In genomic region chr13:100721885-100722512, GRCh38 we compare ENCODE assay signal across 8 cellular contexts. TPM values are rescaled to one million over a fixed set of nuclear protein-coding genes. Genes with fewer than 3 reads are reported as not detected.
DNase-seq lines count a peak whose midpoint lies in the region; ATAC-seq and TF ChIP-seq lines count a peak whose summit lies in the region.

No MANE protein-coding gene starts in this region.

- ATAC-seq in GM18498 (IDR thresholded peaks at IDR 0.05; ENCODE audit: unreplicated experiment) (peak; percentile 77), HG03108 (IDR thresholded peaks at IDR 0.05; ENCODE audit: unreplicated experiment) (peak; percentile 64)

- TF ChIP-seq CTCF in fibroblast of lung (conservative IDR thresholded peaks at IDR 0.05 in 1 of 2, IDR thresholded peaks at IDR 0.05 in 1 of 2; ENCODE audit: low read depth in 1 of 2, low read length in 2 of 2) (peak; percentile 73 to 80), osteocyte (IDR thresholded peaks at IDR 0.05) (peak; percentile 82), lower leg skin (IDR thresholded peaks at IDR 0.05) (no peak)

- H3K9me3 ChIP-seq in fibroblast of lung (ENCODE audit: control insufficient read depth, insufficient read depth, low read depth, low read length) = no peaks in the 10 kb centered on the region

- no peak overlapping the region for H3K4me2 ChIP-seq in fibroblast of lung (ENCODE audit: extremely low read depth, insufficient read depth, low read length)

- no peaks in the 10 kb centered on the region for H3K9me3 Mint-ChIP-seq in osteocyte (ENCODE audit: unreplicated experiment)

- no peak overlapping the region for H3K4me3 Mint-ChIP-seq in osteocyte (ENCODE audit: unreplicated experiment)

- TF ChIP-seq POLR2A in lower leg skin (IDR thresholded peaks at IDR 0.05) = no peak

- no peak overlapping the region for H3K9ac ChIP-seq in fibroblast of lung (ENCODE audit: insufficient read depth, low read length)

- no peak overlapping the region for H3K27ac Mint-ChIP-seq in osteocyte (ENCODE audit: unreplicated experiment)

- H2AFZ ChIP-seq in fibroblast of lung (ENCODE audit: low read length) = no peak overlapping the region

- no peaks in the 10 kb centered on the region for H3K36me3 ChIP-seq in fibroblast of lung (ENCODE audit: control insufficient read depth, insufficient read depth, low read length)

- no peaks in the 10 kb centered on the region for H4K20me1 ChIP-seq in fibroblast of lung (ENCODE audit: control insufficient read depth, extremely low read depth, insufficient read depth, low read length)

- intact Hi-C loops in lower leg skin (cut with DNase I; ENCODE audit: low total_unique reads) = no loop called here

- no peaks in the 10 kb centered on the region for H3K27me3 ChIP-seq in fibroblast of lung (ENCODE audit: control insufficient read depth, insufficient read depth, low read length)

- H3K79me2 ChIP-seq in fibroblast of lung (ENCODE audit: control insufficient read depth, insufficient read depth, low read length) = no peaks in the 10 kb centered on the region

- H3K4me3 ChIP-seq in fibroblast of lung (replicated peaks in 1 of 4; ENCODE audit: control extremely low read depth in 1 of 4, insufficient read depth in 1 of 4, low read depth in 3 of 4, low read length in 4 of 4) = no peak overlapping the region
- no peak overlapping the region for H3K4me3 ChIP-seq in lower leg skin (ENCODE audit: low read depth, poor library complexity, severe bottlenecking)

- no peaks in the 10 kb centered on the region for H3K4me1 ChIP-seq in fibroblast of lung (ENCODE audit: control insufficient read depth, extremely low read depth, insufficient read depth, low read length)

- H3K4me1 Mint-ChIP-seq in osteocyte (ENCODE audit: unreplicated experiment) = peaks cover 2% of the 10 kb centered on the region

- no peaks in the 10 kb centered on the region for H3K36me3 Mint-ChIP-seq in osteocyte (ENCODE audit: unreplicated experiment)

- H3K27ac ChIP-seq in fibroblast of lung (ENCODE audit: insufficient read depth, low read length) = no peak overlapping the region

- DNase-seq in AG08396 (ENCODE audit: low spot score) (peak; percentile 56), NCI-H82 (lab: John Stamatoyannopoulos, UW) (peak; percentile 86), fibroblast of lung (ENCODE audit: low read depth in 2 of 2) (peak; percentile 32 to 54), osteocyte (ENCODE audit: extremely low spot score, unreplicated experiment) (no peak), lower leg skin (ENCODE audit: low spot score in 2 of 2) (no peak)
- peak; percentile 79 for DNase-seq in activated CD8-positive, alpha-beta memory T cell treated with anti-CD3 and anti-CD28 coated beads, Interleukin-2, amount 50 U/mL, for 48 hours

- no peaks in the 10 kb centered on the region for H3K27me3 Mint-ChIP-seq in osteocyte (ENCODE audit: unreplicated experiment)

- 15 to 16% methylated on average over 6 of the region's 6 CpGs for WGBS in lower leg skin, 2 donors

RNA-seq across cellular contexts. Expression of gene TMTC4, which starts 47.4 kb away (rescaled TPM):
- total RNA-seq in fibroblast of lung = 19.5 and 21.6 TPM in 2 replicates
- 5.5 and 9.4 TPM in 2 replicates for polyA plus RNA-seq in fibroblast of lung
- polyA plus RNA-seq in fibroblast of lung (2012) = 3.7 and 8.1 TPM in 2 replicates
- polyA minus RNA-seq in fibroblast of lung (ENCODE audit: low replicate concordance) = 6.2 and 31.2 TPM in 2 replicates
- total RNA-seq in osteocyte = 20.6 and 21.0 TPM in 2 replicates
- 10 to 100 TPM in 3 of 4 donors, 1 to 10 TPM in 1; 8.8 to 13.2 (median 11.1) TPM for total RNA-seq in lower leg skin

Comparison
In these comparisons a context has a peak if more than half of its experiments do, and no peak if none do; other contexts are left out.
1. DNase-seq: peak in AG08396 (single experiment), NCI-H82 (single experiment), activated CD8-positive, alpha-beta memory T cell treated with anti-CD3 and anti-CD28 coated beads, Interleukin-2, amount 50 U/mL, for 48 hours (single experiment) and fibroblast of lung (2 of 2); none in osteocyte (single experiment) and lower leg skin (0 of 2).
2. CTCF ChIP-seq: peak in fibroblast of lung (2 of 2) and osteocyte (single experiment); none in lower leg skin (0 of 3).